ENCODE assay signal across 26 cellular contexts in the genomic region with DNA sequence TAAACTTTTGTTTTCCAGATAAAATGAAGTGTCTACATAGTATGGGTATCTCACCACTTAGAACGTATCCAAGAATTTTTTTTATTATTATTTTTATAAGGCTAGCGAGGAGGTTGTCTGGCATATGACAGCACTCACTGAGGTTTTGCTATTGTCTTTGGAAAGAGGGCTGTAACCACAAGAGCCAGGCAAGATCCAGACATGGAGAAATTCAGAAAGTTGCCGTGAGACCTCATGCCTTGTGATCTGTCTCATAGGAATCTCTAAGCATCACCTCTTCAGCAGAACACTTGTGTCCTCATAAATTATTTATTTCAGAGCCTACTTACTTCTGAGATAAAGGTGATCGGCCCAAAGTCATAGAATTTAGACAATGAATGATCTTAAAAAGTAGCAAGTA.
A peak's percentile ranks its signal among the peaks of the same experiment; 100 is the strongest.
DNase-seq lines count a peak whose midpoint lies in the region; ATAC-seq and TF ChIP-seq lines count a peak whose summit lies in the region.
"Had no signal": no experiment of that assay in that cellular context is flagged by ENCODE, and none has a peak within 500 bp of the region (broad histone marks: within the 10 kb centered on the region; RNA-seq: fewer than 3 reads in every experiment).

No MANE protein-coding gene starts in this region.

- H3K4me3 ChIP-seq in BJ (ENCODE audit: low read depth, low read length) (no peak overlapping the region), MG63 (no peak overlapping the region), fibroblast of the aortic adventitia (ENCODE audit: low read depth, low read length) (no peak overlapping the region), skeletal muscle satellite cell (ENCODE audit: low read length) (peak overlapping the region; percentile 1)
- H3K4me3 ChIP-seq: body of pancreas, mucosa of descending colon, ovary, testis had no signal

- peak overlapping the region; percentile 22 for H3K4me2 ChIP-seq in skeletal muscle satellite cell (ENCODE audit: low read length)

- POLR2A ChIA-PET in BJ (lab: Charles Lee) = no interaction called here

- no peak for ATAC-seq in GM19455 (IDR thresholded peaks at IDR 0.05; ENCODE audit: unreplicated experiment)
- ATAC-seq: activated T-cell treated with anti-CD3 and anti-CD28 coated beads, Interleukin-2, amount 50 U/mL, for 72 hours; body of pancreas; mucosa of descending colon; PC-3; stimulated activated naive CD8-positive, alpha-beta T cell treated with anti-CD3 and anti-CD28 coated beads, Interleukin-15, Interleukin-2, amounts not matched to agents 100 U/mL and 50 U/mL, for 24 hours had no signal

- DNase-seq in BJ (ENCODE audit: low read depth) = peak; percentile 10
- DNase-seq in MG63 = peak; percentile 20
- peak; percentile 67 for DNase-seq in fibroblast of the aortic adventitia (ENCODE audit: low read depth)
- DNase-seq in DMS 273 (lab: John Stamatoyannopoulos, UW; ENCODE audit: unreplicated experiment) = no peak
- no peak for DNase-seq in NCI-H510A treated with DMSO at 0.1 percent for 48 hours (lab: John Stamatoyannopoulos, UW)
- DNase-seq: ACHN; activated CD4-positive, alpha-beta memory T cell treated with anti-CD3 and anti-CD28 coated beads for 36 hours; activated CD4-positive, alpha-beta T cell treated with anti-CD3 and anti-CD28 coated beads for 1 hour; activated T-cell treated with anti-CD3 and anti-CD28 coated beads, Interleukin-2, amount 50 U/mL, for 72 hours; body of pancreas; Calu3; DMS79 treated with DMSO at 0.1 percent for 48 hours; H9; hypothalamus; KBM-7; mucosa of descending colon; NCI-H1417; NCI-H2029; NCI-H524 treated with DMSO at 0.1 percent for 48 hours; ovary; PC-3; stimulated activated CD4-positive, alpha-beta T cell treated with anti-CD3 and anti-CD28 coated beads, Interleukin-1b, Interleukin-23, amount 100 ng/mL, for 48 hours; stimulated activated naive CD8-positive, alpha-beta T cell treated with anti-CD3 and anti-CD28 coated beads, Interleukin-15, Interleukin-2, amounts not matched to agents 100 U/mL and 50 U/mL, for 24 hours; testis had no signal

- H3K9me3 ChIP-seq in MG63 (no peaks in the 10 kb centered on the region), skeletal muscle satellite cell (replicated peaks; ENCODE audit: low read length) (no peaks in the 10 kb centered on the region)
- H3K9me3 ChIP-seq: body of pancreas, mucosa of descending colon, ovary, testis had no signal

- peaks cover 15% of the 10 kb centered on the region for H3K4me1 ChIP-seq in skeletal muscle satellite cell (ENCODE audit: control insufficient read depth, insufficient read depth, low read length)
- H3K4me1 ChIP-seq: body of pancreas, testis had no signal

- H3K9ac ChIP-seq in skeletal muscle satellite cell (ENCODE audit: low read depth, low read length) = peak overlapping the region; percentile 27

- TF ChIP-seq CTCF in BJ (IDR thresholded peaks at IDR 0.05; ENCODE audit: insufficient read depth, low read depth, low read length) (no peak), fibroblast of the aortic adventitia (IDR thresholded peaks at IDR 0.05; ENCODE audit: insufficient read depth, low read length) (no peak)

- H3K36me3 ChIP-seq in BJ (ENCODE audit: control insufficient read depth, insufficient read depth, low read length) (no peaks in the 10 kb centered on the region), MG63 (no peaks in the 10 kb centered on the region), skeletal muscle satellite cell (ENCODE audit: insufficient read depth, low read length) (no peaks in the 10 kb centered on the region)
- H3K36me3 ChIP-seq: ovary had no signal

- H3K27me3 ChIP-seq in BJ (ENCODE audit: control insufficient read depth, insufficient read depth, low read length) = no peaks in the 10 kb centered on the region; the same call in 1 of the 2 replicates
- H3K27me3 ChIP-seq in MG63 = no peaks in the 10 kb centered on the region
- H3K27me3 ChIP-seq in skeletal muscle satellite cell (ENCODE audit: control insufficient read depth, insufficient read depth, low read length) = no peaks in the 10 kb centered on the region
- H3K27me3 ChIP-seq: body of pancreas, ovary, testis had no signal

- CTCF ChIA-PET in BJ (lab: Yijun Ruan, JAX) = interaction anchor here (1.2 to 1.7 kb wide), 3 partner anchors 10 to 14 kb away, joined by 3 to 4 read pairs (median 3); no protein-coding TSS in a partner anchor

Comparison
In these comparisons a context has a peak if more than half of its experiments do, and no peak if none do; other contexts are left out.
1. DNase-seq: peak in BJ (single experiment), MG63 (single experiment) and fibroblast of the aortic adventitia (single experiment); none in DMS 273 (single experiment) and NCI-H510A treated with DMSO at 0.1 percent for 48 hours (single experiment).